Comparison of ENCODE assay signal across 1 cellular context in genomic region chrX:11724122-11725017, GRCh38.
TF ChIP-seq lines count a peak whose summit lies in the region.

No MANE protein-coding gene starts in this region.

TF ChIP-seq in A549, 52 proteins besides CTCF, POLR2A, EP300 and RAD21 (continued from another document):
- TF ChIP-seq SMC3 (IDR thresholded peaks at IDR 0.05): peak; percentile 54
TF ChIP-seq in A549: peak in this region for 2.
